In genomic region chr4:24770111-24770584, GRCh38 we compare ENCODE assay signal across 8 cellular contexts. TPM values are rescaled to one million over a fixed set of nuclear protein-coding genes. Genes with fewer than 3 reads are reported as not detected.
DNase-seq lines count a peak whose midpoint lies in the region; ATAC-seq, FAIRE-seq and TF ChIP-seq lines count a peak whose summit lies in the region.

No MANE protein-coding gene starts in this region.

- H3K9me3 ChIP-seq in thyroid gland, result no peaks in the 10 kb centered on the region

- in situ Hi-C loops in GM13976 (cut with MboI; ENCODE audit: low sequenced_read_pairs, unreplicated experiment), result no loop called here

- no peaks in the 10 kb centered on the region for H3K36me3 Mint-ChIP-seq in immature natural killer cell

- TF ChIP-seq POLR2A in thyroid gland (IDR thresholded peaks at IDR 0.05), result no peak

- intact Hi-C loops in thyroid gland (cut with DNase I), result no loop called here

- H3K27ac ChIP-seq in thyroid gland, result no peak overlapping the region

- no peaks in the 10 kb centered on the region for H3K27me3 ChIP-seq in thyroid gland

- no peak overlapping the region for H3K4me3 Mint-ChIP-seq in immature natural killer cell

- H3K4me1 Mint-ChIP-seq in immature natural killer cell, result no peaks in the 10 kb centered on the region

- no peaks in the 10 kb centered on the region for H3K36me3 ChIP-seq in thyroid gland

- TF ChIP-seq CTCF in GM13976 (IDR thresholded peaks at IDR 0.05; ENCODE audit: borderline replicate concordance, control extremely low read depth, extremely low read depth, insufficient read depth, missing control alignments), result no peak
- no peak for TF ChIP-seq CTCF in epithelial cell of esophagus (IDR thresholded peaks at IDR 0.05; ENCODE audit: insufficient read depth, low read depth, low read length, missing control alignments)
- no peak for TF ChIP-seq CTCF in thyroid gland (IDR thresholded peaks at IDR 0.05)

- WGBS in thyroid gland, 2 donors, result 65 to 75% methylated on average over 1 of the region's 1 CpG

- peak; percentile 58 for ATAC-seq in GM21737 (IDR thresholded peaks at IDR 0.05; ENCODE audit: unreplicated experiment)

- DNase-seq in GM13976 (ENCODE audit: low spot score) (peak; percentile 39), HTR-8/SVneo (ENCODE audit: insufficient read length, low spot score) (peak; percentile 15), epithelial cell of esophagus (ENCODE audit: low read depth) (peak; percentile 87), thyroid gland (no peak), NCI-H146 treated with DMSO at 0.1 percent for 48 hours (lab: John Stamatoyannopoulos, UW; ENCODE audit: unreplicated experiment) (no peak), anterior cingulate cortex (lab: John Stamatoyannopoulos, UW) (no peak), immature natural killer cell (no peak)

- H3K27me3 Mint-ChIP-seq in immature natural killer cell (ENCODE audit: low read depth in 3 of 3), result no peaks in the 10 kb centered on the region

- no peak for FAIRE-seq in HTR-8/SVneo (lab: Jason Lieb, UNC)

- H3K4me1 ChIP-seq in thyroid gland, result peaks cover 0 to 3% of the 10 kb centered on the region in 2 donors

- H3K9me3 Mint-ChIP-seq in immature natural killer cell, result peaks cover 0 to 2% (median 0%) of the 10 kb centered on the region in 6 donors

- no peak overlapping the region for H3K4me3 ChIP-seq in epithelial cell of esophagus (ENCODE audit: low read length)
- H3K4me3 ChIP-seq in thyroid gland (replicated peaks in 1 of 3), result no peak overlapping the region

- no peak overlapping the region for H3K27ac Mint-ChIP-seq in immature natural killer cell

RNA-seq across cellular contexts. Expression of gene SOD3, which starts 25.2 kb away (rescaled TPM):
- total RNA-seq in thyroid gland, result 100 to 1,000 TPM; 140 to 215 (median 162) TPM
- not detected for polyA plus RNA-seq in immature natural killer cell

Comparison
In these comparisons a context has a peak if more than half of its experiments do, and no peak if none do; other contexts are left out.
1. DNase-seq: peak in GM13976 (single experiment), HTR-8/SVneo (single experiment) and epithelial cell of esophagus (single experiment); none in thyroid gland (0 of 2), NCI-H146 treated with DMSO at 0.1 percent for 48 hours (single experiment), anterior cingulate cortex (0 of 58) and immature natural killer cell (0 of 3).